Comparison of ENCODE assay signal across 8 cellular contexts in genomic region chr15:81311834-81312459, GRCh38. TPM values are rescaled to one million over a fixed set of nuclear protein-coding genes. Genes with fewer than 3 reads are reported as not detected.
DNase-seq lines count a peak whose midpoint lies in the region; ATAC-seq and TF ChIP-seq lines count a peak whose summit lies in the region.

No MANE protein-coding gene starts in this region.

- CTCF ChIA-PET in PC-3 (lab: Charles Lee) = no interaction called here

- H3K9me3 ChIP-seq in right cardiac atrium (ENCODE audit: control insufficient read depth, low read length) (no peaks in the 10 kb centered on the region), thyroid gland (no peaks in the 10 kb centered on the region), PC-3 (ENCODE audit: low read length) (no peaks in the 10 kb centered on the region)

- no peak for TF ChIP-seq POLR2A in thyroid gland (IDR thresholded peaks at IDR 0.05)

- H3K9me2 ChIP-seq in PC-3 (replicated peaks; ENCODE audit: low read length) = no peaks in the 10 kb centered on the region

- H3K27me3 ChIP-seq in right cardiac atrium (ENCODE audit: control insufficient read depth, insufficient read depth) (no peaks in the 10 kb centered on the region), thyroid gland (no peaks in the 10 kb centered on the region), PC-3 (ENCODE audit: low read length) (no peaks in the 10 kb centered on the region)

- POLR2A ChIA-PET in PC-3 (lab: Charles Lee; ENCODE audit: unreplicated experiment) = no interaction called here

- DNase-seq in Ammon's horn (ENCODE audit: low spot score) = peak; percentile 49
- DNase-seq in SIG-M5 (lab: John Stamatoyannopoulos, UW) = peak; percentile 92
- DNase-seq in right cardiac atrium = no peak
- no peak for DNase-seq in thyroid gland
- DNase-seq in PC-3 = no peak

- 78% methylated on average over 10 of the region's 10 CpGs for WGBS in right cardiac atrium
- WGBS in thyroid gland, 2 donors = 86 to 89% methylated on average over 10 of the region's 10 CpGs

- H4K20me1 ChIP-seq in PC-3 (ENCODE audit: low read length) = no peaks in the 10 kb centered on the region

- H3K36me3 ChIP-seq in thyroid gland (peaks cover 0 to 4% of the 10 kb centered on the region in 2 donors), PC-3 (ENCODE audit: low read depth, low read length) (no peaks in the 10 kb centered on the region)

- intact Hi-C loops in right cardiac atrium (cut with DNase I) (no loop called here), thyroid gland (cut with DNase I) (no loop called here), PC-3 (cut with micrococcal nuclease) (no loop called here)

- H3K4me3 ChIP-seq in right cardiac atrium (ENCODE audit: low read length) (no peak overlapping the region), thyroid gland (replicated peaks in 1 of 3) (no peak overlapping the region), PC-3 (ENCODE audit: low read length) (no peak overlapping the region)

- H3K9ac ChIP-seq in PC-3 (ENCODE audit: low read length) = no peak overlapping the region

- H3K4me2 ChIP-seq in PC-3 (ENCODE audit: low read length) = no peak overlapping the region

- no peak overlapping the region for H2AFZ ChIP-seq in PC-3 (ENCODE audit: low read length)

- no peaks in the 10 kb centered on the region for H3K79me2 ChIP-seq in PC-3 (ENCODE audit: low read length)

- peak overlapping the region; percentile 62 for H3K27ac ChIP-seq in right cardiac atrium (ENCODE audit: low read length)
- peak overlapping the region in 1 of 3 donors; percentile 12 for H3K27ac ChIP-seq in thyroid gland
- no peak overlapping the region for H3K27ac ChIP-seq in PC-3 (ENCODE audit: low read length)

- H3K4me1 ChIP-seq in right cardiac atrium (ENCODE audit: control insufficient read depth, insufficient read depth, low read length) = peaks cover 8% of the 10 kb centered on the region
- peaks cover 0 to 15% of the 10 kb centered on the region in 2 donors for H3K4me1 ChIP-seq in thyroid gland
- peaks cover 15% of the 10 kb centered on the region for H3K4me1 ChIP-seq in PC-3 (ENCODE audit: insufficient read depth, low read length)

- ATAC-seq in GM21529 (IDR thresholded peaks at IDR 0.05; ENCODE audit: unreplicated experiment) = peak; percentile 56
- ATAC-seq in right cardiac atrium = peak; percentile 17 to 40
- ATAC-seq in HG03280 (IDR thresholded peaks at IDR 0.05; ENCODE audit: unreplicated experiment) = no peak
- no peak for ATAC-seq in GM18870 (IDR thresholded peaks at IDR 0.05; ENCODE audit: unreplicated experiment)
- no peak for ATAC-seq in PC-3

- BruUV-seq in PC-3 (replicated peaks; lab: Mats Ljungman, UMichigan) = no TSS peak

- TF ChIP-seq CTCF in thyroid gland (IDR thresholded peaks at IDR 0.05) = no peak
- no peak for TF ChIP-seq CTCF in PC-3 (conservative IDR thresholded peaks at IDR 0.05; ENCODE audit: low read depth, low read length)

- H3F3A ChIP-seq in PC-3 (ENCODE audit: low read length, unreplicated experiment) = no peaks in the 10 kb centered on the region

RNA-seq across cellular contexts. Expression of gene STARD5, which starts 12.0 kb away (rescaled TPM):
- 1 to 10 TPM; 1.7 to 5.3 (median 3.3) TPM for total RNA-seq in right cardiac atrium
- polyA plus RNA-seq in right cardiac atrium = 2.7 TPM
- 10 to 100 TPM in 1 of 4 donors, 1 to 10 TPM in 3; 1.5 to 11.3 (median 8.5) TPM for total RNA-seq in thyroid gland
- 3.3 and 5.9 TPM in 2 replicates for total RNA-seq in PC-3 (2014; rRNA removed)

Comparison
In these comparisons a context has a peak if more than half of its experiments do, and no peak if none do; other contexts are left out.
1. DNase-seq: peak in Ammon's horn (single experiment) and SIG-M5 (single experiment); none in right cardiac atrium (0 of 3), thyroid gland (0 of 2) and PC-3 (single experiment).
2. ATAC-seq: peak in GM21529 (single experiment) and right cardiac atrium (2 of 2); none in HG03280 (single experiment), GM18870 (single experiment) and PC-3 (single experiment).